In genomic region chr19:8320564-8321066, GRCh38 we compare ENCODE assay signal across 8 cellular contexts. TPM values are rescaled to one million over a fixed set of nuclear protein-coding genes. Genes with fewer than 3 reads are reported as not detected.
DNase-seq lines count a peak whose midpoint lies in the region; ATAC-seq and TF ChIP-seq lines count a peak whose summit lies in the region.

No MANE protein-coding gene starts in this region.

- H3K4me1 ChIP-seq in neutrophil (ENCODE audit: control insufficient read depth in 1 of 2, insufficient read depth in 1 of 2, low read depth in 1 of 2, low read length in 1 of 2), result peaks cover 19 to 24% of the 10 kb centered on the region in 2 experiments

- H3K36me3 ChIP-seq in neutrophil, result peaks cover 25% of the 10 kb centered on the region

- CTCF ChIA-PET in T-cell (lab: Charles Lee), result interaction anchor here in 1 of 2 donors (0.6 to 1.2 kb wide), 2 partner anchors 377 to 400 kb away, joined by 4 read pairs; partner anchors contain the start of gene TIMM44

- peak overlapping the region; percentile 91 for H3K4me3 ChIP-seq in neutrophil (ENCODE audit: low read depth in 1 of 2, low read length in 1 of 2)

- DNase-seq in ELR (ENCODE audit: low read depth) (peak; percentile 51), T-cell (peak in 1 of 34 experiments; percentile 6), NCI-H524 treated with DMSO at 0.1 percent for 48 hours (lab: John Stamatoyannopoulos, UW) (no peak)
- DNase-seq in stimulated activated CD4-positive, alpha-beta T cell treated with anti-CD3 and anti-CD28 coated beads, Interleukin-12 subunit alpha, Interleukin-12 subunit beta, amount 100 ng/mL, for 4 hours, result no peak

- POLR2A ChIA-PET in T-cell (lab: Charles Lee), result interaction anchor here in 1 of 2 donors (0.6 kb wide), 1 partner anchor 1446 kb away, joined by 3 read pairs; no protein-coding TSS in a partner anchor

- H3K27me3 ChIP-seq in neutrophil, result peaks cover under 1% of the 10 kb centered on the region

- H3K27ac ChIP-seq in neutrophil, result peak overlapping the region; percentile 79

- ATAC-seq in HG02759 (IDR thresholded peaks at IDR 0.05; ENCODE audit: unreplicated experiment) (peak; percentile 4), T-cell (replicated peaks in 1 of 4) (peak; percentile 0 to 12 (median 6)), esophagus mucosa (peak; percentile 1), HG02763 (IDR thresholded peaks at IDR 0.05; ENCODE audit: unreplicated experiment) (no peak)

- TF ChIP-seq CTCF in neutrophil (IDR thresholded peaks at IDR 0.05), result no peak

- H3K36me3 Mint-ChIP-seq in T-cell, result peaks cover 4% of the 10 kb centered on the region

- no peaks in the 10 kb centered on the region for H3K9me3 Mint-ChIP-seq in T-cell

- H3K27ac Mint-ChIP-seq in T-cell, result peak overlapping the region; percentile 95 to 97

- no peaks in the 10 kb centered on the region for H3K9me3 ChIP-seq in neutrophil

- H3K4me3 Mint-ChIP-seq in T-cell, result peak overlapping the region; percentile 92 to 97 (median 94)

- no peaks in the 10 kb centered on the region for H3K27me3 Mint-ChIP-seq in T-cell

- H3K4me1 Mint-ChIP-seq in T-cell, result peaks cover 31 to 43% (median 38%) of the 10 kb centered on the region in 3 donors

RNA-seq across cellular contexts. Expression of gene NDUFA7, which starts 0.6 kb away (rescaled TPM):
- 10 to 100 TPM; 24.5 to 44.7 (median 32.8) TPM for total RNA-seq in T-cell
- total RNA-seq in esophagus mucosa, result 52.2 TPM

RNA-seq across cellular contexts. Expression of gene RPS28, which starts 0.7 kb away (rescaled TPM):
- total RNA-seq in T-cell (1,000 to 10,000 TPM; 2,995 to 3,551 (median 3,317) TPM), esophagus mucosa (1,802 TPM)

RNA-seq across cellular contexts. Expression of gene CD320, which starts 12.5 kb away (rescaled TPM):
- total RNA-seq in T-cell, result 10 to 100 TPM; 26.1 to 41.5 (median 37.4) TPM
- 12.0 TPM for total RNA-seq in esophagus mucosa

RNA-seq across cellular contexts. Expression of gene KANK3, which starts 22.4 kb away (rescaled TPM):
- total RNA-seq in T-cell, result 1 to 10 TPM in 4 of 5 donors, under 1 TPM in 1; 0.88 to 5.5 (median 4.4) TPM
- 1.6 TPM for total RNA-seq in esophagus mucosa

RNA-seq across cellular contexts. Expression of gene ANGPTL4, which starts 43.3 kb away (rescaled TPM):
- total RNA-seq in T-cell, result under 1 TPM in 2 of 5 donors, not detected in 3; 0.18 to 0.19 TPM
- 55.4 TPM for total RNA-seq in esophagus mucosa
